In genomic region chr1:83929184-83929583, GRCh38 we compare ENCODE assay signal across 20 cellular contexts.
DNase-seq lines count a peak whose midpoint lies in the region; ATAC-seq and TF ChIP-seq lines count a peak whose summit lies in the region.
"Had no signal": no experiment of that assay in that cellular context is flagged by ENCODE, and none has a peak within 500 bp of the region (broad histone marks: within the 10 kb centered on the region; RNA-seq: fewer than 3 reads in every experiment).

No MANE protein-coding gene starts in this region.

- H3K79me2 ChIP-seq in fibroblast of lung (ENCODE audit: control insufficient read depth, insufficient read depth, low read length), result no peaks in the 10 kb centered on the region

- H3K27me3 ChIP-seq in fibroblast of lung (ENCODE audit: control insufficient read depth, insufficient read depth, low read length) (no peaks in the 10 kb centered on the region), upper lobe of right lung (no peaks in the 10 kb centered on the region)
- H3K27me3 ChIP-seq: cardiac muscle cell had no signal

- H3K27ac ChIP-seq in fibroblast of lung (ENCODE audit: insufficient read depth, low read length), result no peak overlapping the region
- no peak overlapping the region for H3K27ac ChIP-seq in upper lobe of right lung
- H3K27ac ChIP-seq: cardiac muscle cell, PC-9 had no signal

- H2AFZ ChIP-seq in fibroblast of lung (ENCODE audit: low read length), result no peak overlapping the region
- H2AFZ ChIP-seq: PC-9 had no signal

- DNase-seq in Right ventricle myocardium superior (no peak), Right ventricle myocardium inferior (ENCODE audit: missing footprints) (no peak), RPMI7951 (ENCODE audit: low read depth) (peak; percentile 15), fibroblast of lung (ENCODE audit: low read depth in 2 of 2) (peak; percentile 25 to 90), upper lobe of right lung (no peak), nucleus accumbens (lab: John Stamatoyannopoulos, UW) (no peak)
- DNase-seq in activated T-cell treated with anti-CD3 and anti-CD28 coated beads, Interleukin-2, amount 50 U/mL, for 48 hours, result no peak
- DNase-seq: activated CD4-positive, alpha-beta T cell treated with anti-CD3 and anti-CD28 coated beads, Interleukin-2, amount 50 U/mL, for 1 hour; activated T-cell treated with anti-CD3 and anti-CD28 coated beads for 4 hours; CD8-positive, alpha-beta T cell; GOT3; Kasumi-1; NCI-H510A; PC-9; stimulated activated naive CD4-positive, alpha-beta T cell; trophoblast cell had no signal

- H3K4me3 ChIP-seq in fibroblast of lung (replicated peaks in 1 of 4; ENCODE audit: control extremely low read depth in 1 of 4, insufficient read depth in 1 of 4, low read depth in 3 of 4, low read length in 4 of 4) (no peak overlapping the region), upper lobe of right lung (no peak overlapping the region)
- H3K4me3 ChIP-seq: cardiac muscle cell, GM12878, lung, PC-9 had no signal

- H3K4me2 ChIP-seq in fibroblast of lung (ENCODE audit: extremely low read depth, insufficient read depth, low read length), result no peak overlapping the region
- H3K4me2 ChIP-seq: PC-9 had no signal

- no peak for TF ChIP-seq CTCF in fibroblast of lung (conservative IDR thresholded peaks at IDR 0.05 in 1 of 2, IDR thresholded peaks at IDR 0.05 in 1 of 2; ENCODE audit: low read depth in 1 of 2, low read length in 2 of 2)
- TF ChIP-seq CTCF in upper lobe of right lung (IDR thresholded peaks at IDR 0.05), result no peak

- H3K36me3 ChIP-seq in fibroblast of lung (ENCODE audit: control insufficient read depth, insufficient read depth, low read length), result no peaks in the 10 kb centered on the region
- no peaks in the 10 kb centered on the region for H3K36me3 ChIP-seq in upper lobe of right lung
- H3K36me3 ChIP-seq: cardiac muscle cell had no signal

- H3K4me1 ChIP-seq in fibroblast of lung (ENCODE audit: control insufficient read depth, extremely low read depth, insufficient read depth, low read length) (no peaks in the 10 kb centered on the region), upper lobe of right lung (peaks cover 11% of the 10 kb centered on the region)

- H3K9me3 ChIP-seq in fibroblast of lung (ENCODE audit: control insufficient read depth, insufficient read depth, low read depth, low read length), result no peaks in the 10 kb centered on the region
- no peaks in the 10 kb centered on the region for H3K9me3 ChIP-seq in upper lobe of right lung

- ATAC-seq in Right ventricle myocardium superior (ENCODE audit: poor library complexity) (peak; percentile 58), Right ventricle myocardium inferior (no peak), upper lobe of right lung (peak; percentile 32), GM18861 (IDR thresholded peaks at IDR 0.05; ENCODE audit: unreplicated experiment) (no peak)
- ATAC-seq: CD8-positive, alpha-beta T cell; GM12878 had no signal

- no peaks in the 10 kb centered on the region for H4K20me1 ChIP-seq in fibroblast of lung (ENCODE audit: control insufficient read depth, extremely low read depth, insufficient read depth, low read length)

- intact Hi-C loops in Right ventricle myocardium superior (cut with DNase I), result no loop called here
- intact Hi-C loops in Right ventricle myocardium inferior (cut with DNase I), result loop anchor here (10.0 kb wide), 1 partner anchor 826 kb away; no protein-coding TSS in a partner anchor
- intact Hi-C loops in upper lobe of right lung (cut with DNase I), result no loop called here

- H3K9ac ChIP-seq in fibroblast of lung (ENCODE audit: insufficient read depth, low read length), result no peak overlapping the region

Comparison
In these comparisons a context has a peak if more than half of its experiments do, and no peak if none do; other contexts are left out.
1. ATAC-seq: peak in Right ventricle myocardium superior (single experiment) and upper lobe of right lung (single experiment); none in Right ventricle myocardium inferior (single experiment) and GM18861 (single experiment).
2. DNase-seq: peak in RPMI7951 (single experiment) and fibroblast of lung (2 of 2); none in Right ventricle myocardium superior (single experiment), Right ventricle myocardium inferior (single experiment), upper lobe of right lung (single experiment), activated T-cell treated with anti-CD3 and anti-CD28 coated beads, Interleukin-2, amount 50 U/mL, for 48 hours (0 of 2) and nucleus accumbens (0 of 56).